14 cellular contexts compared by ENCODE assay signal in genomic region chr21:43320526-43320925, GRCh38.
"Had no signal": no experiment of that assay in that cellular context is flagged by ENCODE, and none has a peak within 500 bp of the region (broad histone marks: within the 10 kb centered on the region; RNA-seq: fewer than 3 reads in every experiment).

No MANE protein-coding gene starts in this region.

- ATAC-seq: activated CD4-positive, alpha-beta T cell treated with anti-CD3 and anti-CD28 coated beads for 36 hours; activated T-cell treated with anti-CD3 and anti-CD28 coated beads, Interleukin-2, amount 50 U/mL, for 4 hours; left colon; lower lobe of right lung had no signal

- H3K27me3 ChIP-seq: tibial nerve, uterus had no signal

- H3K36me3 ChIP-seq: lower lobe of right lung, tibial nerve, uterus had no signal

- FAIRE-seq: colon, endometrium had no signal

- DNase-seq: activated CD4-positive, alpha-beta T cell treated with anti-CD3 and anti-CD28 coated beads for 36 hours; activated CD8-positive, alpha-beta memory T cell treated with anti-CD3 and anti-CD28 coated beads, Interleukin-2, amount 50 U/mL, for 4 hours; activated naive CD4-positive, alpha-beta T cell treated with anti-CD3 and anti-CD28 coated beads for 36 hours; activated T-cell treated with anti-CD3 and anti-CD28 coated beads, Interleukin-2, amount 50 U/mL, for 4 hours; hippocampal formation; islet precursor cell; left colon; lower lobe of right lung; retina; SW 1271; uterus had no signal

- H3K4me3 ChIP-seq: lower lobe of right lung, tibial nerve, uterus had no signal

- H3K9me3 ChIP-seq: lower lobe of right lung, uterus had no signal

- H3K27ac ChIP-seq: lower lobe of right lung, uterus had no signal

- H3K4me1 ChIP-seq: uterus had no signal
